Comparison of ENCODE assay signal across 9 cellular contexts in the genomic region with DNA sequence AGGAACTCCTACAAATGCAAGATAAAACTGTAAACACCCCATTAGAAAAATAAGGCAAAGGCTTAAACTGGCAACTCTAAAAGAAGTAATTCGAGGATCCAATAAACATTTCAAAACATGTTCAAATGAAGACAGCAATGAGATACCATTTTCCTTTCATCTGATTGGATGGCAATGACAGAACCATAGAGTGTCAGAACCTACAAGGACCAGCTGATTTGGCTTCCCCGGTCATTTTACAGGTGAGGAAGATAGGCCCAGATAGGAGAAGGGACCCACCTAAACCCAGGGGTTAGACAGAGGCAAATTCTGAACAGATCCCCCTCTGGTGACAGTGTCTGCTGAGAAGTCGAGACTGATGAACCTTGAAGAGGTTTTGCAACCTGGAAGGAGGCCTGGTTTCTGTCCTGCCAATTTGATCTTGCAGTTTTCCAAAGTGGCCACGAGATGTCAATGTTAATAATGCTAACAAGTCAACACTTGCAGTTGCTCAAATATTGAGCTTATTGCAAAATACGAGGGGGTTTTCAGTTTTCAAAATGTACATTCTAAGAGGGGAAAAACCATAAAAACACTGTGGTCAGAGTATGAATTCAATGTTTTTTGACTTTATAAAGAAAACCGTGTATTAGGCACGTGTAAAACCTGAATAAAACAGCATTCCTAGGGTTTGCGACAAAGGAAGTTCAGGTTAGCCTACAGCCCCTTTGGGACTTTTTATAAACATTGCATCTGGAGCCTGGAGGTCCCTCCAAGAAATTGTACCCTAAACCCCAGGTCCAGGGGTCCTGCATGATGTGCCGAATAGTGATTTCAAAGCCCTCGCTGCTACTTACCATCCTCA. TPM values are rescaled to one million over a fixed set of nuclear protein-coding genes. Genes with fewer than 3 reads are reported as not detected.
A peak's percentile ranks its signal among the peaks of the same experiment; 100 is the strongest.
DNase-seq lines count a peak whose midpoint lies in the region; ATAC-seq and TF ChIP-seq lines count a peak whose summit lies in the region.
"Had no signal": no experiment of that assay in that cellular context is flagged by ENCODE, and none has a peak within 500 bp of the region (broad histone marks: within the 10 kb centered on the region; RNA-seq: fewer than 3 reads in every experiment).

No MANE protein-coding gene starts in this region.

- H2AFZ ChIP-seq in fibroblast of lung (ENCODE audit: low read length) = no peak overlapping the region

- no peaks in the 10 kb centered on the region for H3K9me3 Mint-ChIP-seq in nephron progenitor cell

- no peaks in the 10 kb centered on the region for H3K79me2 ChIP-seq in fibroblast of lung (ENCODE audit: control insufficient read depth, insufficient read depth, low read length)

- no peaks in the 10 kb centered on the region for H3K9me3 ChIP-seq in fibroblast of lung (ENCODE audit: control insufficient read depth, insufficient read depth, low read depth, low read length)
- H3K9me3 ChIP-seq: neutrophil had no signal

- no peak for ATAC-seq in GM21528 (IDR thresholded peaks at IDR 0.05; ENCODE audit: low FRiP score, unreplicated experiment)

- no peak overlapping the region for H3K4me3 ChIP-seq in fibroblast of lung (replicated peaks in 1 of 4; ENCODE audit: control extremely low read depth in 1 of 4, insufficient read depth in 1 of 4, low read depth in 3 of 4, low read length in 4 of 4)

- TF ChIP-seq CTCF in fibroblast of lung (conservative IDR thresholded peaks at IDR 0.05 in 1 of 2, IDR thresholded peaks at IDR 0.05 in 1 of 2; ENCODE audit: low read depth in 1 of 2, low read length in 2 of 2) (peak; percentile 72 to 76), nephron progenitor cell (IDR thresholded peaks at IDR 0.05) (peak; percentile 49)

- H3K27me3 Mint-ChIP-seq in nephron progenitor cell (ENCODE audit: low read depth, poor library complexity) = peaks cover 16% of the 10 kb centered on the region

- peaks cover 6% of the 10 kb centered on the region for H3K4me1 Mint-ChIP-seq in nephron progenitor cell

- H3K4me1 ChIP-seq in fibroblast of lung (ENCODE audit: control insufficient read depth, extremely low read depth, insufficient read depth, low read length) = peaks cover 13% of the 10 kb centered on the region

- H3K36me3 ChIP-seq in fibroblast of lung (ENCODE audit: control insufficient read depth, insufficient read depth, low read length) = no peaks in the 10 kb centered on the region
- H3K36me3 ChIP-seq: neutrophil had no signal

- no peaks in the 10 kb centered on the region for H3K27me3 ChIP-seq in fibroblast of lung (ENCODE audit: control insufficient read depth, insufficient read depth, low read length)
- H3K27me3 ChIP-seq: neutrophil had no signal

- DNase-seq in EL (peak; percentile 35), HT1080 (ENCODE audit: low read depth) (peak; percentile 15), SHP77 treated with DMSO at 0.1 percent for 48 hours (lab: John Stamatoyannopoulos, UW) (peak; percentile 8), fibroblast of lung (ENCODE audit: low read depth in 2 of 2) (peak; percentile 46 to 87), nephron progenitor cell (peak; percentile 16)
- no peak for DNase-seq in stimulated activated CD4-positive, alpha-beta T cell treated with anti-CD3 and anti-CD28 coated beads, Interleukin-1b, Interleukin-23, amount 100 ng/mL, for 48 hours
- no peak for DNase-seq in stimulated activated CD4-positive, alpha-beta T cell treated with anti-CD3 and anti-CD28 coated beads, Interleukin-2, amount 100 ng/mL, for 24 hours

- peak overlapping the region; percentile 27 for H3K4me2 ChIP-seq in fibroblast of lung (ENCODE audit: extremely low read depth, insufficient read depth, low read length)

- no peaks in the 10 kb centered on the region for H3K36me3 Mint-ChIP-seq in nephron progenitor cell (ENCODE audit: low read depth)

- no peak overlapping the region for H3K27ac Mint-ChIP-seq in nephron progenitor cell

- H3K27ac ChIP-seq in fibroblast of lung (ENCODE audit: insufficient read depth, low read length) = no peak overlapping the region
- H3K27ac ChIP-seq: neutrophil had no signal

- no peaks in the 10 kb centered on the region for H4K20me1 ChIP-seq in fibroblast of lung (ENCODE audit: control insufficient read depth, extremely low read depth, insufficient read depth, low read length)

- H3K4me3 Mint-ChIP-seq in nephron progenitor cell = no peak overlapping the region

- H3K9ac ChIP-seq in fibroblast of lung (ENCODE audit: insufficient read depth, low read length) = no peak overlapping the region

RNA-seq across cellular contexts. Expression of gene CFAP161, which starts 21.5 kb away (rescaled TPM):
- total RNA-seq in HT1080 (2014; rRNA removed; shearing (Covaris generic)) = 0.39 TPM in 1 of 2 replicates, not detected in the other
- not detected in 2 replicates for polyA plus RNA-seq in HT1080 (2015; cell fraction: cytosol; rRNA removed)
- not detected in 2 replicates for polyA plus RNA-seq in HT1080 (2015; cell fraction: nucleus; rRNA removed)
- total RNA-seq in fibroblast of lung = 0.17 and 0.26 TPM in 2 replicates
- not detected in 2 replicates for polyA plus RNA-seq in fibroblast of lung
- not detected in 2 replicates for polyA plus RNA-seq in fibroblast of lung (2012)
- not detected in 2 replicates for polyA minus RNA-seq in fibroblast of lung (ENCODE audit: low replicate concordance)

RNA-seq across cellular contexts. Expression of gene IL16, which starts 41.1 kb away (rescaled TPM):
- 0.03 and 0.50 TPM in 2 replicates for total RNA-seq in HT1080 (2014; rRNA removed; shearing (Covaris generic))
- 0.02 and 0.03 TPM in 2 replicates for polyA plus RNA-seq in HT1080 (2015; cell fraction: cytosol; rRNA removed)
- 0.18 TPM in 1 of 2 replicates, not detected in the other for polyA plus RNA-seq in HT1080 (2015; cell fraction: nucleus; rRNA removed)
- total RNA-seq in fibroblast of lung = 3.1 and 5.0 TPM in 2 replicates
- 0.96 and 1.3 TPM in 2 replicates for polyA plus RNA-seq in fibroblast of lung
- polyA plus RNA-seq in fibroblast of lung (2012) = 1.6 TPM in 2 replicates
- polyA minus RNA-seq in fibroblast of lung (ENCODE audit: low replicate concordance) = 5.3 and 8.9 TPM in 2 replicates

Comparison
In these comparisons a context has a peak if more than half of its experiments do, and no peak if none do; other contexts are left out.
1. DNase-seq: peak in EL (single experiment), HT1080 (single experiment), SHP77 treated with DMSO at 0.1 percent for 48 hours (single experiment), fibroblast of lung (2 of 2) and nephron progenitor cell (single experiment); none in stimulated activated CD4-positive, alpha-beta T cell treated with anti-CD3 and anti-CD28 coated beads, Interleukin-1b, Interleukin-23, amount 100 ng/mL, for 48 hours (single experiment) and stimulated activated CD4-positive, alpha-beta T cell treated with anti-CD3 and anti-CD28 coated beads, Interleukin-2, amount 100 ng/mL, for 24 hours (0 of 2).